In the genomic region with DNA sequence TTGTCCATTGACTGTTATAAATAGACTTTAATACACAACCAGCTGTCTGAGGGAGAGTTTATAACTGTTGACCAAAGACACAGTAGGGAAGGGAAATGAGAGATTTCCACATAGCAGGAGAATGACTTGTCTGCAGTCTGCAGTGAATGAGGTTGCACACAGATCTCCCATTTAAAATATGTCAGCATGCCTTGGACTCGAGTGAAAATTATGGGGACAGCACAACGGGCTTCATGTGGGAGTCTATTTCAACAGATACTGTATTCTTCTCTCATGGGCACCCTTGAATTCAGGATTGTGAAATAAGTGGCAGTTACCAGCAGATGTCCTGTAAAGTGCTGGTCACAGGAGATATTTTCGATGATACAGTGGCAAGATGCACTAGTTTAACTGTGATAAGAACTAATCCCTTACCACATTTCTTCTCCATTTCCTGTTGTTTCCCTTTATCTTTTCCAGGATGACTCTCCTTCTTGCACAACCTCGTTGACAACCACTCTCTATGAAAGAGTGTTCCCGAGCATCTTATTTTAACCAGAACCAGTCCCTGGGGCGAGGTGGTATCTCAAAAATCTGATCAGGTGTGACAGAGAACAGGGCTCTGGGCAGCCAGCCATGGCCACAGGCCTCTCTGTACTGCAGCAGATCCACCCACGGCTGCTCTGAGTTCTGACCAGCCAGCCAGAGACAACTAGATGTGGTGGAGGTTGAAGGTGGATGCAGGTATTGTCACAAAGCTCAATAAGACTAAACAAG, we compare ENCODE assay signal across 9 cellular contexts. TPM values are rescaled to one million over a fixed set of nuclear protein-coding genes. Genes with fewer than 3 reads are reported as not detected.
A peak's percentile ranks its signal among the peaks of the same experiment; 100 is the strongest.
DNase-seq lines count a peak whose midpoint lies in the region; TF ChIP-seq lines count a peak whose summit lies in the region.
"Had no signal": no experiment of that assay in that cellular context is flagged by ENCODE, and none has a peak within 500 bp of the region (broad histone marks: within the 10 kb centered on the region; RNA-seq: fewer than 3 reads in every experiment).

No MANE protein-coding gene starts in this region.

- no peaks in the 10 kb centered on the region for H3K79me2 ChIP-seq in GM23248 (ENCODE audit: insufficient read depth)

- in situ Hi-C loops in GM23248 (cut with MboI) = no loop called here

- no peaks in the 10 kb centered on the region for H3F3A ChIP-seq in GM23248 (ENCODE audit: insufficient read depth)

- no peak overlapping the region for H3K27ac ChIP-seq in GM23248
- H3K27ac ChIP-seq: colonic mucosa had no signal

- H3K9me3 ChIP-seq in GM23248 (ENCODE audit: low read depth) = no peaks in the 10 kb centered on the region
- H3K9me3 ChIP-seq: colonic mucosa had no signal

- no peak overlapping the region for H2AFZ ChIP-seq in GM23248

- WGBS in GM23248 (ENCODE audit: low coverage in 1 of 2, low lambda C conversion rate in 2 of 2, missing lambda C conversion rate in 2 of 2), 2 experiments = 40 to 42% methylated on average over 7 of the region's 7 CpGs

- peak overlapping the region; percentile 12 for H3K4me2 ChIP-seq in GM23248 (ENCODE audit: unreplicated experiment)

- H3K27ac Mint-ChIP-seq in immature natural killer cell = no peak overlapping the region
- no peak overlapping the region for H3K27ac Mint-ChIP-seq in activated T-cell treated with anti-CD3 and anti-CD28 coated beads, Interleukin-2, amount 50 U/mL, for 24 hours

- H3K4me3 Mint-ChIP-seq in immature natural killer cell = no peak overlapping the region
- H3K4me3 Mint-ChIP-seq in activated T-cell treated with anti-CD3 and anti-CD28 coated beads, Interleukin-2, amount 50 U/mL, for 24 hours = no peak overlapping the region

- TF ChIP-seq CTCF in fibroblast of mammary gland (conservative IDR thresholded peaks at IDR 0.05; ENCODE audit: control insufficient read depth, insufficient read depth, low read depth, low read length) = no peak

- peaks cover 7% of the 10 kb centered on the region; the same call in 1 of the 2 replicates for H3K4me1 ChIP-seq in GM23248 (ENCODE audit: insufficient read depth)
- H3K4me1 ChIP-seq: colonic mucosa had no signal

- H3K36me3 ChIP-seq in GM23248 (ENCODE audit: low read depth) = no peaks in the 10 kb centered on the region
- H3K36me3 ChIP-seq: colonic mucosa had no signal

- H3K4me1 Mint-ChIP-seq in immature natural killer cell = no peaks in the 10 kb centered on the region
- H3K4me1 Mint-ChIP-seq in activated T-cell treated with anti-CD3 and anti-CD28 coated beads, Interleukin-2, amount 50 U/mL, for 24 hours (ENCODE audit: low read depth) = peaks cover 5% of the 10 kb centered on the region

- no peaks in the 10 kb centered on the region for H4K20me1 ChIP-seq in GM23248 (ENCODE audit: insufficient read depth)

- no peak overlapping the region for H3K4me3 ChIP-seq in GM23248
- H3K4me3 ChIP-seq in fibroblast of mammary gland (ENCODE audit: control insufficient read depth, low read depth, low read length) = no peak overlapping the region
- H3K4me3 ChIP-seq: colonic mucosa had no signal

- H3K36me3 Mint-ChIP-seq in immature natural killer cell = no peaks in the 10 kb centered on the region
- no peaks in the 10 kb centered on the region for H3K36me3 Mint-ChIP-seq in activated T-cell treated with anti-CD3 and anti-CD28 coated beads, Interleukin-2, amount 50 U/mL, for 24 hours (ENCODE audit: low read depth)

- peaks cover 5% of the 10 kb centered on the region for H3K27me3 ChIP-seq in GM23248 (replicated peaks; ENCODE audit: insufficient read depth)
- H3K27me3 ChIP-seq: colonic mucosa had no signal

- no peaks in the 10 kb centered on the region for H3K9me2 ChIP-seq in GM23248 (ENCODE audit: insufficient read depth)

- H3K9me3 Mint-ChIP-seq in immature natural killer cell = no peaks in the 10 kb centered on the region
- no peaks in the 10 kb centered on the region for H3K9me3 Mint-ChIP-seq in activated T-cell treated with anti-CD3 and anti-CD28 coated beads, Interleukin-2, amount 50 U/mL, for 24 hours

- peaks cover 2 to 9% (median 3%) of the 10 kb centered on the region in 3 donors for H3K27me3 Mint-ChIP-seq in immature natural killer cell (ENCODE audit: low read depth in 3 of 3)
- H3K27me3 Mint-ChIP-seq in activated T-cell treated with anti-CD3 and anti-CD28 coated beads, Interleukin-2, amount 50 U/mL, for 24 hours = no peaks in the 10 kb centered on the region

- no peak overlapping the region for H3K9ac ChIP-seq in GM23248

- DNase-seq in GM23248 = peak; percentile 47
- peak; percentile 65 for DNase-seq in OCI-M2 (lab: John Stamatoyannopoulos, UW; ENCODE audit: unreplicated experiment)
- DNase-seq in fibroblast of mammary gland (ENCODE audit: low read depth) = peak; percentile 8
- DNase-seq in putamen (ENCODE audit: low spot score) = peak; percentile 3
- no peak for DNase-seq in immature natural killer cell
- no peak for DNase-seq in retina
- DNase-seq in stimulated activated CD4-positive, alpha-beta T cell treated with anti-CD3 and anti-CD28 coated beads, Interleukin-2, amount 100 ng/mL, for 24 hours = no peak
- DNase-seq in activated T-cell treated with anti-CD3 and anti-CD28 coated beads, Interleukin-2, amount 50 U/mL, for 24 hours = no peak
- DNase-seq: colonic mucosa had no signal

RNA-seq across cellular contexts. Expression of a gene that starts 51.5 kb away (rescaled TPM):
- total RNA-seq in GM23248 (2014; rRNA removed; shearing (Covaris generic)) = 4.3 and 4.6 TPM in 2 replicates
- 1.7 and 1.8 TPM in 2 replicates for polyA plus RNA-seq in GM23248 (2016; fragmentation: Nextera tagmentation; extraction: Ambion mirVana)
- polyA plus RNA-seq in immature natural killer cell = 10 to 100 TPM in 2 of 3 donors, 1 to 10 TPM in 1; 5.8 to 16.7 (median 10.2) TPM

Comparison
In these comparisons a context has a peak if more than half of its experiments do, and no peak if none do; other contexts are left out.
1. DNase-seq: peak in GM23248 (single experiment), OCI-M2 (single experiment), fibroblast of mammary gland (single experiment) and putamen (single experiment); none in immature natural killer cell (0 of 3), retina (single experiment), stimulated activated CD4-positive, alpha-beta T cell treated with anti-CD3 and anti-CD28 coated beads, Interleukin-2, amount 100 ng/mL, for 24 hours (0 of 2) and activated T-cell treated with anti-CD3 and anti-CD28 coated beads, Interleukin-2, amount 50 U/mL, for 24 hours (single experiment).